In genomic region chrX:3651272-3651671, GRCh38 we compare ENCODE assay signal across 1 cellular context.
TF ChIP-seq lines count a peak whose summit lies in the region.

No MANE protein-coding gene starts in this region.

TF ChIP-seq in GM23338, 12 proteins besides CTCF, POLR2A, EP300 and RAD21 (continued from another document):
- TF ChIP-seq ZNF462 (CRISPR knock-in tag; IDR thresholded peaks at IDR 0.05): no peak
- no peak for TF ChIP-seq EZH2phosphoT487 (IDR thresholded peaks at IDR 0.05; ENCODE audit: unreplicated experiment)
- no peak for TF ChIP-seq REST (IDR thresholded peaks at IDR 0.05; ENCODE audit: unreplicated experiment)
- TF ChIP-seq ZNF114 (CRISPR knock-in tag; IDR thresholded peaks at IDR 0.05): no peak
- no peak for TF ChIP-seq EZH2 (IDR thresholded peaks at IDR 0.05; ENCODE audit: low read depth, unreplicated experiment)
- no peak for TF ChIP-seq CREB1 (CRISPR knock-in tag; IDR thresholded peaks at IDR 0.05; ENCODE audit: low read depth)
- no peak for TF ChIP-seq STAT1 (IDR thresholded peaks at IDR 0.05; ENCODE audit: unreplicated experiment)
- TF ChIP-seq JUNB (IDR thresholded peaks at IDR 0.05; ENCODE audit: unreplicated experiment): no peak
